Comparison of ENCODE assay signal across 8 cellular contexts in genomic region chr1:178724386-178724733, GRCh38. TPM values are rescaled to one million over a fixed set of nuclear protein-coding genes. Genes with fewer than 3 reads are reported as not detected.
DNase-seq lines count a peak whose midpoint lies in the region; ATAC-seq, FAIRE-seq and TF ChIP-seq lines count a peak whose summit lies in the region.

No MANE protein-coding gene starts in this region.

- H3K27ac ChIP-seq in kidney (ENCODE audit: low read depth in 2 of 2, low read length in 2 of 2) (peak overlapping the region; percentile 2 to 55), testis (peak overlapping the region; percentile 90 to 94)

- no peak for DNase-seq in activated CD4-positive, alpha-beta T cell treated with anti-CD3 and anti-CD28 coated beads for 36 hours
- no peak for DNase-seq in activated CD4-positive, alpha-beta T cell treated with anti-CD3 and anti-CD28 coated beads, Interleukin-2, amount 50 U/mL, for 48 hours
- no peak for DNase-seq in activated naive CD8-positive, alpha-beta T cell treated with anti-CD3 and anti-CD28 coated beads for 36 hours
- DNase-seq in kidney: no peak
- DNase-seq in testis: no peak
- DNase-seq in C1 segment of cervical spinal cord (lab: John Stamatoyannopoulos, UW): no peak
- DNase-seq in SIG-M5 (lab: John Stamatoyannopoulos, UW): no peak

- peak overlapping the region; percentile 61 to 63 for H3K4me3 ChIP-seq in kidney (ENCODE audit: low read length in 2 of 2)
- peak overlapping the region; percentile 86 to 93 for H3K4me3 ChIP-seq in testis

- H3K9me3 ChIP-seq in kidney (ENCODE audit: control insufficient read depth in 1 of 2, low read length in 2 of 2) (no peaks in the 10 kb centered on the region), testis (no peaks in the 10 kb centered on the region)

- no peak for FAIRE-seq in kidney (lab: Jason Lieb, UNC)

- no peaks in the 10 kb centered on the region for H3K27me3 Mint-ChIP-seq in activated CD4-positive, alpha-beta T cell treated with anti-CD3 and anti-CD28 coated beads for 36 hours
- no peaks in the 10 kb centered on the region for H3K27me3 Mint-ChIP-seq in activated naive CD8-positive, alpha-beta T cell treated with anti-CD3 and anti-CD28 coated beads for 36 hours

- H3K9ac ChIP-seq in kidney (ENCODE audit: low read length in 2 of 2): peak overlapping the region in 1 of 2 donors; percentile 52

- TF ChIP-seq CTCF in kidney (IDR thresholded peaks at IDR 0.05; ENCODE audit: borderline replicate concordance, extremely low read depth, insufficient read depth): no peak
- no peak for TF ChIP-seq CTCF in testis (IDR thresholded peaks at IDR 0.05)

- H3K27me3 ChIP-seq in testis: no peaks in the 10 kb centered on the region

- H3K4me1 ChIP-seq in kidney (ENCODE audit: control insufficient read depth in 1 of 2, insufficient read depth in 1 of 2, low read depth in 1 of 2, low read length in 2 of 2) (peaks cover 0 to 4% of the 10 kb centered on the region in 2 donors), testis (no peaks in the 10 kb centered on the region)

- WGBS in testis, 2 donors: 46 to 64% methylated on average over 5 of the region's 5 CpGs

- no peaks in the 10 kb centered on the region for H3K36me3 Mint-ChIP-seq in activated CD4-positive, alpha-beta T cell treated with anti-CD3 and anti-CD28 coated beads for 36 hours (ENCODE audit: low read depth)
- no peaks in the 10 kb centered on the region for H3K36me3 Mint-ChIP-seq in activated naive CD8-positive, alpha-beta T cell treated with anti-CD3 and anti-CD28 coated beads for 36 hours

- H3K27ac Mint-ChIP-seq in activated CD4-positive, alpha-beta T cell treated with anti-CD3 and anti-CD28 coated beads for 36 hours: no peak overlapping the region
- peak overlapping the region; percentile 32 for H3K27ac Mint-ChIP-seq in activated naive CD8-positive, alpha-beta T cell treated with anti-CD3 and anti-CD28 coated beads for 36 hours

- TF ChIP-seq POLR2A in testis (IDR thresholded peaks at IDR 0.05): no peak

- H3K36me3 ChIP-seq in kidney (ENCODE audit: control insufficient read depth in 1 of 2, insufficient read depth in 2 of 2, low read length in 2 of 2) (no peaks in the 10 kb centered on the region), testis (ENCODE audit: low read depth, missing control alignments) (no peaks in the 10 kb centered on the region)

- peak overlapping the region; percentile 74 for H3K4me3 Mint-ChIP-seq in activated CD4-positive, alpha-beta T cell treated with anti-CD3 and anti-CD28 coated beads for 36 hours
- H3K4me3 Mint-ChIP-seq in activated naive CD8-positive, alpha-beta T cell treated with anti-CD3 and anti-CD28 coated beads for 36 hours: peak overlapping the region; percentile 79

- CTCF ChIA-PET in activated CD4-positive, alpha-beta T cell treated with anti-CD3 and anti-CD28 coated beads for 36 hours (lab: Charles Lee): no interaction called here

- POLR2A ChIA-PET in activated CD4-positive, alpha-beta T cell treated with anti-CD3 and anti-CD28 coated beads for 36 hours (lab: Charles Lee): no interaction called here

- peaks cover 20% of the 10 kb centered on the region for H3K4me1 Mint-ChIP-seq in activated CD4-positive, alpha-beta T cell treated with anti-CD3 and anti-CD28 coated beads for 36 hours
- peaks cover 20% of the 10 kb centered on the region for H3K4me1 Mint-ChIP-seq in activated naive CD8-positive, alpha-beta T cell treated with anti-CD3 and anti-CD28 coated beads for 36 hours

- intact Hi-C loops in activated CD4-positive, alpha-beta T cell treated with anti-CD3 and anti-CD28 coated beads for 36 hours (cut with DNase I, micrococcal nuclease): no loop called here
- intact Hi-C loops in kidney (cut with DNase I) (no loop called here), testis (cut with DNase I; ENCODE audit: low total_unique reads) (no loop called here)

- no peak for ATAC-seq in activated CD4-positive, alpha-beta T cell treated with anti-CD3 and anti-CD28 coated beads for 36 hours
- ATAC-seq in GM19395 (IDR thresholded peaks at IDR 0.05; ENCODE audit: unreplicated experiment): no peak

- no peaks in the 10 kb centered on the region for H3K9me3 Mint-ChIP-seq in activated CD4-positive, alpha-beta T cell treated with anti-CD3 and anti-CD28 coated beads for 36 hours (ENCODE audit: low read depth)
- H3K9me3 Mint-ChIP-seq in activated naive CD8-positive, alpha-beta T cell treated with anti-CD3 and anti-CD28 coated beads for 36 hours: no peaks in the 10 kb centered on the region

RNA-seq across cellular contexts. Expression of gene RALGPS2, which starts 0.7 kb away (rescaled TPM):
- total RNA-seq in activated CD4-positive, alpha-beta T cell treated with anti-CD3 and anti-CD28 coated beads for 36 hours: 1 to 10 TPM; 4.8 to 5.5 TPM
- 1 to 10 TPM; 5.0 to 6.6 TPM for total RNA-seq in activated naive CD8-positive, alpha-beta T cell treated with anti-CD3 and anti-CD28 coated beads for 36 hours
- total RNA-seq in kidney (32.8 TPM), testis (10 to 100 TPM; 56.3 to 78.6 TPM)
- polyA plus RNA-seq in kidney (ENCODE audit: insufficient read depth, low read depth, low replicate concordance) (3.6 TPM), testis (ENCODE audit: insufficient read depth, low read depth, low replicate concordance) (224 TPM)
